Comparison of ENCODE assay signal across 33 cellular contexts in the genomic region with DNA sequence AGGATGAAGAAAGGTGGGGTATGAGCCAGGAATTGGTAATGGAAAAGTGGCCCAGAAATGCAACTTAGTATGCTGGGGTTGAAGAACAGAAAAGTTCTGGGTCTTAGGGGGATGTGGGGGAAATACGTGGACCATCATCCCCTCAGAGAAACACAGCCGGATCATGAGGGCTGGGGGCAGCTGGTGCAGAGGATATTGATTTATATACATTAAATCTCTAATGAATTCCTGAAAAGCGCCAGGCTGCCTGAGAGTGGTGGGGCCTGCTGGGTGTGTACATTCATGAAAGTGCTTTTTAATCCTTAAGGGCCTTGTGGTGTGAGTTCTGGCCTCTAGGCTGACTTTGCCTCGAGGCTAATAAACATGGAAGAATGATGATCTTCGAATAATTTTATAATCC. TPM values are rescaled to one million over a fixed set of nuclear protein-coding genes. Genes with fewer than 3 reads are reported as not detected.
"Had no signal": no experiment of that assay in that cellular context is flagged by ENCODE, and none has a peak within 500 bp of the region (broad histone marks: within the 10 kb centered on the region; RNA-seq: fewer than 3 reads in every experiment).

No MANE protein-coding gene starts in this region.

- H3K4me3 ChIP-seq: body of pancreas, esophagus muscularis mucosa, mucosa of descending colon, ovary, prostate gland, sigmoid colon, thyroid gland had no signal

- H3K27me3 Mint-ChIP-seq: activated naive CD8-positive, alpha-beta T cell; stimulated activated naive CD8-positive, alpha-beta T cell treated with anti-CD3 and anti-CD28 coated beads, Interleukin-15, amount 100 ng/mL, for 72 hours had no signal

- DNase-seq: activated CD4-positive, alpha-beta T cell treated with anti-CD3 and anti-CD28 coated beads for 48 hours; activated CD4-positive, alpha-beta T cell treated with anti-CD3 and anti-CD28 coated beads, Interleukin-2, amount 50 U/mL, for 48 hours; activated CD8-positive, alpha-beta memory T cell treated with anti-CD3 and anti-CD28 coated beads for 24 hours; activated effector memory CD4-positive, alpha-beta T cell treated with Interleukin-2 at 50 U/mL for 16 hours; activated naive CD4-positive, alpha-beta T cell treated with Interleukin-2 at 50 U/mL for 16 hours; anterior cingulate cortex; body of pancreas; dermis blood vessel endothelial cell; effector CD4-positive, alpha-beta T cell; foreskin melanocyte; islet precursor cell; mesenchymal stem cell; mucosa of descending colon; ovary; retina; sigmoid colon; small intestine; stimulated activated CD4-positive, alpha-beta T cell treated with anti-CD3 and anti-CD28 coated beads, Interleukin-4, amount 100 ng/mL, for 24 hours; stimulated activated naive CD8-positive, alpha-beta T cell treated with anti-CD3 and anti-CD28 coated beads, Interleukin-15, amount 100 ng/mL, for 72 hours; T-helper 9 cell; thyroid gland had no signal

- FAIRE-seq: colon, small intestine, TTC549 had no signal

- H3K9me3 ChIP-seq: body of pancreas, esophagus muscularis mucosa, mucosa of descending colon, neutrophil, ovary, prostate gland, sigmoid colon, thyroid gland had no signal

- H3K27me3 ChIP-seq: body of pancreas, esophagus muscularis mucosa, neutrophil, ovary, sigmoid colon, thyroid gland had no signal

- ATAC-seq: activated CD4-positive, CD25-positive, alpha-beta regulatory T cell treated with anti-CD3 and anti-CD28 coated beads, Interleukin-2, amount 50 U/mL, for 24 hours; body of pancreas; mucosa of descending colon; stimulated activated effector memory CD8-positive, alpha-beta T cell treated with anti-CD3 and anti-CD28 coated beads, Interleukin-12 subunit alpha, Interleukin-12 subunit beta, amount 100 ng/mL, for 72 hours; stimulated activated naive CD8-positive, alpha-beta T cell treated with anti-CD3 and anti-CD28 coated beads, Interleukin-15, amount 100 ng/mL, for 72 hours had no signal

- H3K27ac ChIP-seq: body of pancreas, esophagus muscularis mucosa, neutrophil, ovary, prostate gland, sigmoid colon, VCaP had no signal

- H3K27ac Mint-ChIP-seq: activated naive CD8-positive, alpha-beta T cell; stimulated activated effector memory CD8-positive, alpha-beta T cell treated with anti-CD3 and anti-CD28 coated beads, Interleukin-12 subunit alpha, Interleukin-12 subunit beta, amount 100 ng/mL, for 72 hours; stimulated activated naive CD8-positive, alpha-beta T cell treated with anti-CD3 and anti-CD28 coated beads, Interleukin-15, amount 100 ng/mL, for 72 hours had no signal

- H3K4me1 Mint-ChIP-seq: nephron; stimulated activated naive CD8-positive, alpha-beta T cell treated with anti-CD3 and anti-CD28 coated beads, Interleukin-15, amount 100 ng/mL, for 72 hours had no signal

- H3K4me3 Mint-ChIP-seq: activated naive CD8-positive, alpha-beta T cell; nephron; stimulated activated effector memory CD8-positive, alpha-beta T cell treated with anti-CD3 and anti-CD28 coated beads, Interleukin-12 subunit alpha, Interleukin-12 subunit beta, amount 100 ng/mL, for 72 hours; stimulated activated naive CD8-positive, alpha-beta T cell treated with anti-CD3 and anti-CD28 coated beads, Interleukin-15, amount 100 ng/mL, for 72 hours had no signal

- H3K4me1 ChIP-seq: body of pancreas, prostate gland, sigmoid colon had no signal

- H3K9me3 Mint-ChIP-seq: stimulated activated effector memory CD8-positive, alpha-beta T cell treated with anti-CD3 and anti-CD28 coated beads, Interleukin-12 subunit alpha, Interleukin-12 subunit beta, amount 100 ng/mL, for 72 hours; stimulated activated naive CD8-positive, alpha-beta T cell treated with anti-CD3 and anti-CD28 coated beads, Interleukin-15, amount 100 ng/mL, for 72 hours had no signal

- H3K36me3 ChIP-seq: ovary, prostate gland, thyroid gland had no signal

RNA-seq across cellular contexts. Expression of a gene that starts 57.1 kb away (rescaled TPM):
- total RNA-seq: dermis blood vessel endothelial cell; glomerular endothelial cell; T-helper 1 cell treated with Interleukin-12 subunit alpha and Interleukin-12 subunit beta and Interleukin-4 antibody, amounts not matched to agents 30 ng/mL and 1 ng/mL, for 36 hours had no signal
